ENCODE assay signal across 7 cellular contexts in genomic region chrX:386239-386767, GRCh38. TPM values are rescaled to one million over a fixed set of nuclear protein-coding genes. Genes with fewer than 3 reads are reported as not detected.
A peak's percentile ranks its signal among the peaks of the same experiment; 100 is the strongest.
DNase-seq lines count a peak whose midpoint lies in the region; ATAC-seq and TF ChIP-seq lines count a peak whose summit lies in the region.

No MANE protein-coding gene starts in this region.

- H3K36me3 Mint-ChIP-seq in glutamatergic neuron (ENCODE audit: unreplicated experiment): no peaks in the 10 kb centered on the region

- H3K9me3 Mint-ChIP-seq in glutamatergic neuron (ENCODE audit: unreplicated experiment): peaks cover 8% of the 10 kb centered on the region

- peak; percentile 40 for ATAC-seq in GM19395 (IDR thresholded peaks at IDR 0.05; ENCODE audit: unreplicated experiment)
- peak; percentile 16 for ATAC-seq in HG03139 (IDR thresholded peaks at IDR 0.05; ENCODE audit: unreplicated experiment)

- H3K27me3 Mint-ChIP-seq in glutamatergic neuron (ENCODE audit: unreplicated experiment): peaks cover 8% of the 10 kb centered on the region

- H3K4me1 Mint-ChIP-seq in glutamatergic neuron (ENCODE audit: low read depth, unreplicated experiment): no peaks in the 10 kb centered on the region

- peak overlapping the region; percentile 72 for H3K4me3 Mint-ChIP-seq in glutamatergic neuron (ENCODE audit: unreplicated experiment)

- no peak for TF ChIP-seq CTCF in glutamatergic neuron (IDR thresholded peaks at IDR 0.05; ENCODE audit: partially characterized antibody, unreplicated experiment)

- peak; percentile 74 for DNase-seq in activated CD8-positive, alpha-beta memory T cell treated with anti-CD3 and anti-CD28 coated beads, Interleukin-2, amount 50 U/mL, for 48 hours
- peak; percentile 28 for DNase-seq in glutamatergic neuron
- DNase-seq in stimulated activated CD4-positive, alpha-beta T cell treated with anti-CD3 and anti-CD28 coated beads, Interleukin-1b, Interleukin-23, amount 100 ng/mL, for 24 hours (ENCODE audit: low read depth in 4 of 4, low spot score in 1 of 4): peak in 3 of 4 experiments; percentile 10 to 27 (median 17)
- no peak for DNase-seq in putamen (ENCODE audit: low spot score)
- DNase-seq in NCI-H128 (lab: John Stamatoyannopoulos, UW; ENCODE audit: unreplicated experiment): no peak

- no peak overlapping the region for H3K27ac Mint-ChIP-seq in glutamatergic neuron (ENCODE audit: unreplicated experiment)

RNA-seq across cellular contexts. Expression of gene PPP2R3B, which starts 0.4 kb away (rescaled TPM):
- total RNA-seq in glutamatergic neuron (ENCODE audit: unreplicated experiment): 36.1 TPM

Comparison
In these comparisons a context has a peak if more than half of its experiments do, and no peak if none do; other contexts are left out.
1. DNase-seq: peak in activated CD8-positive, alpha-beta memory T cell treated with anti-CD3 and anti-CD28 coated beads, Interleukin-2, amount 50 U/mL, for 48 hours (single experiment), glutamatergic neuron (single experiment) and stimulated activated CD4-positive, alpha-beta T cell treated with anti-CD3 and anti-CD28 coated beads, Interleukin-1b, Interleukin-23, amount 100 ng/mL, for 24 hours (3 of 4); none in putamen (single experiment) and NCI-H128 (single experiment).